ENCODE assay signal across 12 cellular contexts in genomic region chr22:31977939-31978338, GRCh38. TPM values are rescaled to one million over a fixed set of nuclear protein-coding genes. Genes with fewer than 3 reads are reported as not detected.
A peak's percentile ranks its signal among the peaks of the same experiment; 100 is the strongest.
DNase-seq lines count a peak whose midpoint lies in the region; ATAC-seq, FAIRE-seq and TF ChIP-seq lines count a peak whose summit lies in the region.
"Had no signal": no experiment of that assay in that cellular context is flagged by ENCODE, and none has a peak within 500 bp of the region (broad histone marks: within the 10 kb centered on the region; RNA-seq: fewer than 3 reads in every experiment).

No MANE protein-coding gene starts in this region.

- H3K4me2 ChIP-seq in Karpas-422 (ENCODE audit: low read depth, low read length, poor library complexity, severe bottlenecking) (peak overlapping the region; percentile 58), hepatocyte (no peak overlapping the region)
- H3K4me2 ChIP-seq: PC-9, SK-N-SH had no signal

- WGBS in hepatocyte (ENCODE audit: low lambda C conversion rate, missing lambda C conversion rate): 85% methylated on average over 3 of the region's 3 CpGs

- no peaks in the 10 kb centered on the region for H3K36me3 ChIP-seq in Karpas-422 (ENCODE audit: insufficient read depth, low read length)
- no peaks in the 10 kb centered on the region for H3K36me3 ChIP-seq in hepatocyte (replicated peaks; ENCODE audit: insufficient read depth, low read depth)

- no peaks in the 10 kb centered on the region for H4K20me1 ChIP-seq in Karpas-422 (ENCODE audit: insufficient read depth, low read depth, low read length)
- H4K20me1 ChIP-seq in hepatocyte (ENCODE audit: insufficient read depth, poor library complexity, severe bottlenecking): no peaks in the 10 kb centered on the region

- ATAC-seq in stimulated activated effector memory CD8-positive, alpha-beta T cell treated with anti-CD3 and anti-CD28 coated beads, Interleukin-12 subunit alpha, Interleukin-12 subunit beta, amount 100 ng/mL, for 72 hours: no peak

- H3K9me3 Mint-ChIP-seq in stimulated activated effector memory CD8-positive, alpha-beta T cell treated with anti-CD3 and anti-CD28 coated beads, Interleukin-12 subunit alpha, Interleukin-12 subunit beta, amount 100 ng/mL, for 72 hours: no peaks in the 10 kb centered on the region
- H3K9me3 Mint-ChIP-seq: CD4-positive, alpha-beta memory T cell had no signal

- TF ChIP-seq CTCF in hepatocyte (IDR thresholded peaks at IDR 0.05; ENCODE audit: poor library complexity) (no peak), GM10266 (IDR thresholded peaks at IDR 0.05; ENCODE audit: control insufficient read depth, insufficient read depth, low read depth, missing control alignments) (no peak)

- H3K36me3 Mint-ChIP-seq in stimulated activated effector memory CD8-positive, alpha-beta T cell treated with anti-CD3 and anti-CD28 coated beads, Interleukin-12 subunit alpha, Interleukin-12 subunit beta, amount 100 ng/mL, for 72 hours: no peaks in the 10 kb centered on the region
- H3K36me3 Mint-ChIP-seq: CD4-positive, alpha-beta memory T cell had no signal

- DNase-seq in GM18507 (ENCODE audit: extremely low spot score, insufficient read length, low read depth): peak; percentile 14
- peak; percentile 70 for DNase-seq in Karpas-422
- no peak for DNase-seq in hepatocyte (ENCODE audit: low spot score)
- DNase-seq in stimulated activated effector memory CD8-positive, alpha-beta T cell treated with anti-CD3 and anti-CD28 coated beads, Interleukin-12 subunit alpha, Interleukin-12 subunit beta, amount 100 ng/mL, for 72 hours (ENCODE audit: low spot score in 2 of 2): no peak
- no peak for DNase-seq in GM10266 (ENCODE audit: extremely low spot score)
- no peak for DNase-seq in NOMO-1 treated with DMSO at 0.1 percent for 48 hours (lab: John Stamatoyannopoulos, UW; ENCODE audit: unreplicated experiment)
- DNase-seq in pons (ENCODE audit: low spot score): no peak
- DNase-seq: GOT3 had no signal

- no peaks in the 10 kb centered on the region for H3K4me1 Mint-ChIP-seq in stimulated activated effector memory CD8-positive, alpha-beta T cell treated with anti-CD3 and anti-CD28 coated beads, Interleukin-12 subunit alpha, Interleukin-12 subunit beta, amount 100 ng/mL, for 72 hours

- H3K79me2 ChIP-seq in Karpas-422 (ENCODE audit: low read length) (no peaks in the 10 kb centered on the region), hepatocyte (no peaks in the 10 kb centered on the region)

- H3K9me3 ChIP-seq in Karpas-422 (ENCODE audit: low read length) (no peaks in the 10 kb centered on the region), hepatocyte (ENCODE audit: low read depth) (no peaks in the 10 kb centered on the region)
- H3K9me3 ChIP-seq: Caco-2, SK-N-SH had no signal

- H3K4me3 Mint-ChIP-seq in stimulated activated effector memory CD8-positive, alpha-beta T cell treated with anti-CD3 and anti-CD28 coated beads, Interleukin-12 subunit alpha, Interleukin-12 subunit beta, amount 100 ng/mL, for 72 hours: no peak overlapping the region
- H3K4me3 Mint-ChIP-seq: CD4-positive, alpha-beta memory T cell had no signal

- peak overlapping the region; percentile 38; the same call in 1 of the 2 replicates for H3K4me3 ChIP-seq in Karpas-422 (ENCODE audit: low read length)
- no peak overlapping the region for H3K4me3 ChIP-seq in hepatocyte
- H3K4me3 ChIP-seq: PC-9 had no signal

- no peak overlapping the region for H3K27ac ChIP-seq in Karpas-422 (ENCODE audit: low read length)
- H3K27ac ChIP-seq in hepatocyte: peak overlapping the region; percentile 34
- H3K27ac ChIP-seq: PC-9 had no signal

- H3K27ac Mint-ChIP-seq in stimulated activated effector memory CD8-positive, alpha-beta T cell treated with anti-CD3 and anti-CD28 coated beads, Interleukin-12 subunit alpha, Interleukin-12 subunit beta, amount 100 ng/mL, for 72 hours: peak overlapping the region; percentile 32
- H3K27ac Mint-ChIP-seq: CD4-positive, alpha-beta memory T cell had no signal

- H3K9ac ChIP-seq in Karpas-422 (ENCODE audit: low read length): peak overlapping the region; percentile 22; the same call in 1 of the 2 replicates
- H3K9ac ChIP-seq: SK-N-SH had no signal

- peaks cover 16% of the 10 kb centered on the region for H3K4me1 ChIP-seq in Karpas-422 (ENCODE audit: low read length)
- H3K4me1 ChIP-seq in hepatocyte (ENCODE audit: insufficient read depth): peaks cover 7% of the 10 kb centered on the region
- H3K4me1 ChIP-seq: Caco-2 had no signal

- peak; percentile 35 for FAIRE-seq in GM18507 (lab: Jason Lieb, UNC)

- H3K9me2 ChIP-seq in Karpas-422 (replicated peaks; ENCODE audit: insufficient read depth, low read length) (no peaks in the 10 kb centered on the region), hepatocyte (replicated peaks; ENCODE audit: insufficient read depth) (no peaks in the 10 kb centered on the region)
- H3K9me2 ChIP-seq: SK-N-SH had no signal

- H2AFZ ChIP-seq in Karpas-422 (ENCODE audit: low read length) (no peak overlapping the region), hepatocyte (no peak overlapping the region)
- H2AFZ ChIP-seq: PC-9 had no signal

- no peaks in the 10 kb centered on the region for H3K27me3 ChIP-seq in Karpas-422 (ENCODE audit: low read length)
- H3K27me3 ChIP-seq in hepatocyte: no peaks in the 10 kb centered on the region

RNA-seq across cellular contexts. Expression of gene YWHAH, which starts 33.6 kb away (rescaled TPM):
- total RNA-seq in Karpas-422 (2014; rRNA removed; shearing (Covaris generic); ENCODE audit: low replicate concordance): 38.5 and 51.7 TPM in 2 replicates
- 80.7 and 87.0 TPM in 2 replicates for total RNA-seq in hepatocyte
- 122 and 135 TPM in 2 replicates for polyA plus RNA-seq in hepatocyte

Comparison
In these comparisons a context has a peak if more than half of its experiments do, and no peak if none do; other contexts are left out.
1. DNase-seq: peak in GM18507 (single experiment) and Karpas-422 (single experiment); none in hepatocyte (single experiment), stimulated activated effector memory CD8-positive, alpha-beta T cell treated with anti-CD3 and anti-CD28 coated beads, Interleukin-12 subunit alpha, Interleukin-12 subunit beta, amount 100 ng/mL, for 72 hours (0 of 2), GM10266 (single experiment), NOMO-1 treated with DMSO at 0.1 percent for 48 hours (single experiment) and pons (single experiment).